ENCODE assay signal across 1 cellular context in genomic region chr4:131098976-131099375, GRCh38.
TF ChIP-seq lines count a peak whose summit lies in the region.

No MANE protein-coding gene starts in this region.

TF ChIP-seq in H1, 55 proteins besides CTCF, POLR2A, EP300 and RAD21:
- TF ChIP-seq KDM1A (IDR thresholded peaks at IDR 0.05; ENCODE audit: borderline replicate concordance, low read length) (no peak), CEBPB (IDR thresholded peaks at IDR 0.05; ENCODE audit: low read depth, low read length) (no peak), NRF1 (IDR thresholded peaks at IDR 0.05; ENCODE audit: low read depth, low read length) (no peak), POU5F1 (IDR thresholded peaks at IDR 0.05; ENCODE audit: low read depth, low read length) (no peak)
TF ChIP-seq in H1: peak in this region for 0.
